14 cellular contexts compared by ENCODE assay signal in the genomic region with DNA sequence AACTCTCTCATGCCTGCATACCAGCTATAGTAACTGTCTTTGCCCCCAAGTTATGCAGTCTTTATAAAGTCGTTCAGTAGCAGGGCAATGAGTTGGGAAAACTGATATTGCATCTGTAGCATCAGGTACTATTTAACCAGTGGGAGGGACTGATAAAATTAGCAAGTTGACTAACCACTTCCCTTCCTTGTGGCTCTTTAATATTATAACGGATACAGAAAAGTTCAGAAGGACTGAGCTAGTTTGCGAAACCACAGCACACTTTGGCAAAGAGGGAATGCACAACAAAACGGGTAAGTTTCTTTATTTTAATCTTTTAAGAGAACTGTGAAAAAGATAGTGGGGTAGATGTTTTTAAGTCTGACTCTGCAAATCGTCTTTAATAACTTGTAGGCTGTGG.
DNase-seq lines count a peak whose midpoint lies in the region; ATAC-seq and TF ChIP-seq lines count a peak whose summit lies in the region.
"Had no signal": no experiment of that assay in that cellular context is flagged by ENCODE, and none has a peak within 500 bp of the region (broad histone marks: within the 10 kb centered on the region; RNA-seq: fewer than 3 reads in every experiment).

No MANE protein-coding gene starts in this region.

- no peak overlapping the region for H3K4me3 ChIP-seq in CD8-positive, alpha-beta T cell (ENCODE audit: low read depth, low read length)

- no peaks in the 10 kb centered on the region for H3K36me3 ChIP-seq in CD8-positive, alpha-beta T cell (ENCODE audit: insufficient read depth, low read length)
- H3K36me3 ChIP-seq: BE2C, gastrocnemius medialis had no signal

- peak overlapping the region; percentile 43 for H3K4me3 Mint-ChIP-seq in CD8-positive, alpha-beta T cell
- peak overlapping the region; percentile 77 for H3K4me3 Mint-ChIP-seq in central memory CD8-positive, alpha-beta T cell
- H3K4me3 Mint-ChIP-seq in MCF 10A (ENCODE audit: unreplicated experiment), result no peak overlapping the region

- H3K27me3 Mint-ChIP-seq in CD8-positive, alpha-beta T cell (ENCODE audit: low read depth), result no peaks in the 10 kb centered on the region
- no peaks in the 10 kb centered on the region for H3K27me3 Mint-ChIP-seq in central memory CD8-positive, alpha-beta T cell
- H3K27me3 Mint-ChIP-seq in MCF 10A (ENCODE audit: insufficient read depth, unreplicated experiment), result no peaks in the 10 kb centered on the region

- H3K9me3 ChIP-seq in CD8-positive, alpha-beta T cell (ENCODE audit: low read length), result no peaks in the 10 kb centered on the region
- H3K9me3 ChIP-seq: BE2C, gastrocnemius medialis had no signal

- intact Hi-C loops in CD8-positive, alpha-beta T cell (cut with DNase I, micrococcal nuclease), result no loop called here
- intact Hi-C loops in MCF 10A (cut with micrococcal nuclease), result no loop called here

- no peaks in the 10 kb centered on the region for H3K27me3 ChIP-seq in CD8-positive, alpha-beta T cell (ENCODE audit: insufficient read depth, low read length)
- H3K27me3 ChIP-seq: BE2C, gastrocnemius medialis had no signal

- DNase-seq in CD8-positive, alpha-beta T cell, result no peak
- no peak for DNase-seq in central memory CD8-positive, alpha-beta T cell (ENCODE audit: low spot score in 2 of 2)
- no peak for DNase-seq in stimulated activated CD4-positive, alpha-beta T cell treated with anti-CD3 and anti-CD28 coated beads, Interleukin-2, amount 100 ng/mL, for 24 hours
- DNase-seq in MCF 10A (ENCODE audit: unreplicated experiment) (no peak), NCI-H1105 treated with DMSO at 0.1 percent for 48 hours (lab: John Stamatoyannopoulos, UW) (no peak)
- DNase-seq: anterior cingulate cortex, BE2C, gastrocnemius medialis, NCI-H1417 treated with DMSO at 0.1 percent for 48 hours, T-helper 9 cell had no signal

- no TSS peak for BruUV-seq in MCF 10A (replicated peaks; lab: Mats Ljungman, UMichigan)

- POLR2A ChIA-PET in CD8-positive, alpha-beta T cell (lab: Charles Lee), result no interaction called here
- POLR2A ChIA-PET in MCF 10A (lab: Yijun Ruan, JAX), result interaction anchor here (0.7 kb wide), 1 partner anchor 1217 kb away, joined by 3 read pairs; no protein-coding TSS in a partner anchor

- no peak for TF ChIP-seq CTCF in CD8-positive, alpha-beta T cell (IDR thresholded peaks at IDR 0.05)
- TF ChIP-seq CTCF in MCF 10A (IDR thresholded peaks at IDR 0.05; ENCODE audit: unreplicated experiment), result no peak

- peak; percentile 23 for ATAC-seq in CD8-positive, alpha-beta T cell
- ATAC-seq in GM21529 (IDR thresholded peaks at IDR 0.05; ENCODE audit: unreplicated experiment), result peak; percentile 80
- peak; percentile 68 for ATAC-seq in HG03565 (IDR thresholded peaks at IDR 0.05; ENCODE audit: unreplicated experiment)
- peak; percentile 88 for ATAC-seq in central memory CD8-positive, alpha-beta T cell (replicated peaks; ENCODE audit: extremely low read depth, poor library complexity, severe bottlenecking)
- no peak for ATAC-seq in HG03039 (IDR thresholded peaks at IDR 0.05; ENCODE audit: unreplicated experiment)
- ATAC-seq: gastrocnemius medialis; naive thymus-derived CD8-positive, alpha-beta T cell had no signal

- no peak overlapping the region for H3K27ac Mint-ChIP-seq in CD8-positive, alpha-beta T cell
- peak overlapping the region; percentile 26 for H3K27ac Mint-ChIP-seq in central memory CD8-positive, alpha-beta T cell (ENCODE audit: low read depth)
- H3K27ac Mint-ChIP-seq in MCF 10A (ENCODE audit: low read depth, unreplicated experiment), result no peak overlapping the region

- no peaks in the 10 kb centered on the region for H3K9me3 Mint-ChIP-seq in CD8-positive, alpha-beta T cell
- no peaks in the 10 kb centered on the region for H3K9me3 Mint-ChIP-seq in central memory CD8-positive, alpha-beta T cell
- no peaks in the 10 kb centered on the region for H3K9me3 Mint-ChIP-seq in MCF 10A (ENCODE audit: unreplicated experiment)

- no peaks in the 10 kb centered on the region for H3K36me3 Mint-ChIP-seq in CD8-positive, alpha-beta T cell
- no peaks in the 10 kb centered on the region for H3K36me3 Mint-ChIP-seq in central memory CD8-positive, alpha-beta T cell (ENCODE audit: insufficient read depth)
- no peaks in the 10 kb centered on the region for H3K36me3 Mint-ChIP-seq in MCF 10A (ENCODE audit: insufficient read depth, unreplicated experiment)
- H3K36me3 Mint-ChIP-seq: naive thymus-derived CD8-positive, alpha-beta T cell had no signal

- H3K27ac ChIP-seq in CD8-positive, alpha-beta T cell (ENCODE audit: low read depth, low read length), result no peak overlapping the region
- H3K27ac ChIP-seq: gastrocnemius medialis had no signal

- CTCF ChIA-PET in CD8-positive, alpha-beta T cell (lab: Charles Lee), result interaction anchor here (1.1 kb wide), 1 partner anchor 30 kb away, joined by 3 read pairs; no protein-coding TSS in a partner anchor
- CTCF ChIA-PET in MCF 10A (lab: Yijun Ruan, JAX), result interaction anchor here (1.2 to 2.2 kb wide), 3 partner anchors 14 to 520 kb away, joined by 4 to 6 read pairs (median 6); no protein-coding TSS in a partner anchor

- peaks cover 6% of the 10 kb centered on the region for H3K4me1 ChIP-seq in CD8-positive, alpha-beta T cell (ENCODE audit: insufficient read depth, low read length)
- H3K4me1 ChIP-seq: gastrocnemius medialis had no signal

- H3K4me1 Mint-ChIP-seq in CD8-positive, alpha-beta T cell (ENCODE audit: low read depth), result peaks cover 19% of the 10 kb centered on the region
- H3K4me1 Mint-ChIP-seq in central memory CD8-positive, alpha-beta T cell, result peaks cover 55% of the 10 kb centered on the region
- peaks cover 6% of the 10 kb centered on the region for H3K4me1 Mint-ChIP-seq in MCF 10A (ENCODE audit: insufficient read depth, unreplicated experiment)
